In genomic region chr10:57849726-57850357, GRCh38 we compare ENCODE assay signal across 10 cellular contexts.
A peak's percentile ranks its signal among the peaks of the same experiment; 100 is the strongest.
DNase-seq lines count a peak whose midpoint lies in the region; ATAC-seq, FAIRE-seq and TF ChIP-seq lines count a peak whose summit lies in the region.
"Had no signal": no experiment of that assay in that cellular context is flagged by ENCODE, and none has a peak within 500 bp of the region (broad histone marks: within the 10 kb centered on the region; RNA-seq: fewer than 3 reads in every experiment).

No MANE protein-coding gene starts in this region.

- H3K4me3 Mint-ChIP-seq in glutamatergic neuron (ENCODE audit: unreplicated experiment) (no peak overlapping the region), WTC11 (no peak overlapping the region)
- H3K4me3 Mint-ChIP-seq: activated CD8-positive, alpha-beta memory T cell treated with anti-CD3 and anti-CD28 coated beads, Interleukin-2, amount 10 ng/mL, durations not matched to agents 7 days and 5 days had no signal

- peaks cover 2% of the 10 kb centered on the region for H3K27me3 Mint-ChIP-seq in glutamatergic neuron (ENCODE audit: unreplicated experiment)
- H3K27me3 Mint-ChIP-seq in WTC11 (ENCODE audit: low read depth): no peaks in the 10 kb centered on the region
- H3K27me3 Mint-ChIP-seq: activated CD8-positive, alpha-beta memory T cell treated with anti-CD3 and anti-CD28 coated beads, Interleukin-2, amount 10 ng/mL, durations not matched to agents 7 days and 5 days had no signal

- H3K36me3 Mint-ChIP-seq in glutamatergic neuron (ENCODE audit: unreplicated experiment): no peaks in the 10 kb centered on the region
- H3K36me3 Mint-ChIP-seq in WTC11: no peaks in the 10 kb centered on the region
- H3K36me3 Mint-ChIP-seq: activated CD8-positive, alpha-beta memory T cell treated with anti-CD3 and anti-CD28 coated beads, Interleukin-2, amount 10 ng/mL, durations not matched to agents 7 days and 5 days had no signal

- no peak for TF ChIP-seq POLR2A in gastroesophageal sphincter (IDR thresholded peaks at IDR 0.05)

- ATAC-seq in WTC11 (no peak), gastroesophageal sphincter (no peak)
- ATAC-seq: activated CD8-positive, alpha-beta memory T cell treated with anti-CD3 and anti-CD28 coated beads, Interleukin-2, amount 10 ng/mL, durations not matched to agents 7 days and 5 days had no signal

- H3K27ac ChIP-seq in 22Rv1 (peak overlapping the region; percentile 28), gastroesophageal sphincter (no peak overlapping the region)

- CTCF ChIA-PET in WTC11 (lab: Charles Lee): interaction anchor here (1.0 kb wide), 1 partner anchor 193 kb away, joined by 3 read pairs; no protein-coding TSS in a partner anchor

- 57% methylated on average over 1 of the region's 1 CpG; no CpG with 5 or more reads in 1 of the 2 donors for WGBS in gastroesophageal sphincter (ENCODE audit: low coverage in 1 of 2), 2 donors

- H3K27ac Mint-ChIP-seq in glutamatergic neuron (ENCODE audit: unreplicated experiment) (no peak overlapping the region), WTC11 (no peak overlapping the region)
- H3K27ac Mint-ChIP-seq: activated CD8-positive, alpha-beta memory T cell treated with anti-CD3 and anti-CD28 coated beads, Interleukin-2, amount 10 ng/mL, durations not matched to agents 7 days and 5 days had no signal

- TF ChIP-seq EP300 in gastroesophageal sphincter (IDR thresholded peaks at IDR 0.05): no peak

- no peak for DNase-seq in RCC 7860 (ENCODE audit: low spot score)
- DNase-seq in glutamatergic neuron: no peak
- DNase-seq in WTC11 (ENCODE audit: low spot score): no peak
- DNase-seq in stimulated activated CD8-positive, alpha-beta memory T cell treated with anti-CD3 and anti-CD28 coated beads, Interleukin-4, amount 100 ng/mL, for 48 hours: no peak
- DNase-seq in mucosa of gallbladder (ENCODE audit: low spot score): no peak
- DNase-seq: activated CD8-positive, alpha-beta memory T cell treated with anti-CD3 and anti-CD28 coated beads, Interleukin-2, amount 10 ng/mL, durations not matched to agents 7 days and 5 days; effector CD4-positive, alpha-beta T cell had no signal

- TF ChIP-seq CTCF in 22Rv1 (IDR thresholded peaks at IDR 0.05) (peak; percentile 74), glutamatergic neuron (IDR thresholded peaks at IDR 0.05; ENCODE audit: partially characterized antibody, unreplicated experiment) (peak; percentile 46), WTC11 (IDR thresholded peaks at IDR 0.05) (no peak), gastroesophageal sphincter (IDR thresholded peaks at IDR 0.05) (no peak)

- FAIRE-seq in G401.6 (lab: Jason Lieb, UNC) (peak; percentile 13), RCC 7860 (lab: Jason Lieb, UNC) (peak; percentile 48)

- H3K4me3 ChIP-seq in gastroesophageal sphincter: no peak overlapping the region

- no peaks in the 10 kb centered on the region for H3K4me1 ChIP-seq in gastroesophageal sphincter

- H3K27me3 ChIP-seq in gastroesophageal sphincter: no peaks in the 10 kb centered on the region

- H3K4me1 Mint-ChIP-seq in glutamatergic neuron (ENCODE audit: low read depth, unreplicated experiment) (no peaks in the 10 kb centered on the region), WTC11 (peaks cover 23% of the 10 kb centered on the region)
- H3K4me1 Mint-ChIP-seq: activated CD8-positive, alpha-beta memory T cell treated with anti-CD3 and anti-CD28 coated beads, Interleukin-2, amount 10 ng/mL, durations not matched to agents 7 days and 5 days had no signal

- POLR2A ChIA-PET in WTC11 (lab: Charles Lee): no interaction called here

- H3K36me3 ChIP-seq in gastroesophageal sphincter: no peaks in the 10 kb centered on the region

- H3K9me3 ChIP-seq in gastroesophageal sphincter: no peaks in the 10 kb centered on the region

- H3K9me3 Mint-ChIP-seq in glutamatergic neuron (ENCODE audit: unreplicated experiment) (peaks cover 2% of the 10 kb centered on the region), WTC11 (no peaks in the 10 kb centered on the region)

TF ChIP-seq in WTC11, 78 proteins besides CTCF, POLR2A, EP300 and RAD21:
- TF ChIP-seq ZNF263 (CRISPR knock-in tag; IDR thresholded peaks at IDR 0.05; ENCODE audit: low read depth): no peak

Comparison
In these comparisons a context has a peak if more than half of its experiments do, and no peak if none do; other contexts are left out.
1. CTCF ChIP-seq: peak in 22Rv1 (single experiment) and glutamatergic neuron (single experiment); none in WTC11 (single experiment) and gastroesophageal sphincter (0 of 4).